Comparison of ENCODE assay signal across 1 cellular context in genomic region chr6:95795927-95796326, GRCh38.
TF ChIP-seq lines count a peak whose summit lies in the region.

No MANE protein-coding gene starts in this region.

TF ChIP-seq in H1, 55 proteins besides CTCF, POLR2A, EP300 and RAD21 (continued from another document):
- TF ChIP-seq CHD7 (IDR thresholded peaks at IDR 0.05; ENCODE audit: insufficient replicate concordance, low read length): no peak
- no peak for TF ChIP-seq EGR1 (IDR thresholded peaks at IDR 0.05; ENCODE audit: borderline replicate concordance, low read depth, low read length)
- no peak for TF ChIP-seq JUND (IDR thresholded peaks at IDR 0.05; ENCODE audit: low read length)
- TF ChIP-seq GABPA (IDR thresholded peaks at IDR 0.05; ENCODE audit: borderline replicate concordance, insufficient read depth, low read length): no peak
- TF ChIP-seq TAF7 (optimal IDR thresholded peaks at IDR 0.05; ENCODE audit: borderline replicate concordance, low read depth, low read length): no peak
- no peak for TF ChIP-seq YY1 (IDR thresholded peaks at IDR 0.05; ENCODE audit: low read depth, low read length)
- TF ChIP-seq RFX5 (IDR thresholded peaks at IDR 0.05; ENCODE audit: borderline replicate concordance, low read depth, low read length): no peak
- no peak for TF ChIP-seq CREB1 (IDR thresholded peaks at IDR 0.05)
- no peak for TF ChIP-seq PHF8 (conservative IDR thresholded peaks at IDR 0.05; ENCODE audit: low read depth, low read length)
- TF ChIP-seq MAFK (IDR thresholded peaks at IDR 0.05; ENCODE audit: low read depth, low read length): no peak
- TF ChIP-seq SP4 (IDR thresholded peaks at IDR 0.05; ENCODE audit: low read length): no peak
- no peak for TF ChIP-seq KDM4A (IDR thresholded peaks at IDR 0.05; ENCODE audit: low read depth, low read length, severe bottlenecking)
